ENCODE assay signal across 32 cellular contexts in genomic region chr19:43839139-43839538, GRCh38. TPM values are rescaled to one million over a fixed set of nuclear protein-coding genes. Genes with fewer than 3 reads are reported as not detected.
"Had no signal": no experiment of that assay in that cellular context is flagged by ENCODE, and none has a peak within 500 bp of the region (broad histone marks: within the 10 kb centered on the region; RNA-seq: fewer than 3 reads in every experiment).

No MANE protein-coding gene starts in this region.

- H3K27me3 Mint-ChIP-seq: naive B cell; stimulated activated naive CD8-positive, alpha-beta T cell treated with anti-CD3 and anti-CD28 coated beads, Interleukin-15, Interleukin-2, amounts not matched to agents 100 ng/mL and 50 ng/mL, for 24 hours had no signal

- H3K9ac ChIP-seq: neural progenitor cell, parathyroid adenoma had no signal

- H3K4me1 Mint-ChIP-seq: mesothelial cell of epicardium, naive B cell, natural killer cell, nephron progenitor cell, neural progenitor cell had no signal

- H3K4me3 Mint-ChIP-seq: mesothelial cell of epicardium; naive B cell; natural killer cell; nephron progenitor cell; neural progenitor cell; stimulated activated naive CD8-positive, alpha-beta T cell treated with anti-CD3 and anti-CD28 coated beads, Interleukin-15, Interleukin-2, amounts not matched to agents 100 ng/mL and 50 ng/mL, for 24 hours had no signal

- H3K27ac ChIP-seq: lower lobe of right lung, neural progenitor cell, neutrophil, parathyroid adenoma, right atrium auricular region, skin epidermis, suprapubic skin, thoracic aorta, tibial artery, upper lobe of right lung had no signal

- H3K4me3 ChIP-seq: lower lobe of right lung, neural progenitor cell, right atrium auricular region, skin epidermis, suprapubic skin, thoracic aorta, tibial artery, upper lobe of right lung had no signal

- FAIRE-seq: kidney, urothelium cell line had no signal

- H2AFZ ChIP-seq: neural progenitor cell, parathyroid adenoma had no signal

- DNase-seq: hippocampal formation; kidney; left colon; left ventricle myocardium superior; lower lobe of right lung; mammary epithelial cell; mesendoderm; naive B cell; natural killer cell; nephron progenitor cell; occipital lobe; stimulated activated CD4-positive, alpha-beta T cell treated with anti-CD3 and anti-CD28 coated beads, Interleukin-12 subunit alpha, Interleukin-12 subunit beta, amount 100 ng/mL, for 4 hours; stimulated activated CD4-positive, alpha-beta T cell treated with anti-CD3 and anti-CD28 coated beads, Interleukin-15, amount 100 ng/mL, for 24 hours; stimulated activated CD4-positive, alpha-beta T cell treated with anti-CD3 and anti-CD28 coated beads, Interleukin-2, amount 100 ng/mL, for 24 hours; stimulated activated CD4-positive, alpha-beta T cell treated with anti-CD3 and anti-CD28 coated beads, Interleukin-4, amount 100 ng/mL, for 1 hour; stimulated activated naive CD4-positive, alpha-beta T cell; tibial artery; trophoblast cell; upper lobe of right lung had no signal

- H3K27me3 ChIP-seq: neural progenitor cell, neutrophil, right atrium auricular region, suprapubic skin, tibial artery, upper lobe of right lung had no signal

- H3K4me1 ChIP-seq: lower lobe of right lung, neural progenitor cell, parathyroid adenoma, right atrium auricular region, suprapubic skin, tibial artery, upper lobe of right lung had no signal

- H3K27ac Mint-ChIP-seq: mesothelial cell of epicardium; naive B cell; natural killer cell; nephron progenitor cell; neural progenitor cell; stimulated activated naive CD8-positive, alpha-beta T cell treated with anti-CD3 and anti-CD28 coated beads, Interleukin-15, Interleukin-2, amounts not matched to agents 100 ng/mL and 50 ng/mL, for 24 hours had no signal

- H3K79me2 ChIP-seq: parathyroid adenoma had no signal

- ATAC-seq: left colon, left ventricle myocardium superior, lower lobe of right lung, natural killer cell, sciatic nerve, upper lobe of right lung had no signal

- H3K4me2 ChIP-seq: neural progenitor cell had no signal

- H3K36me3 ChIP-seq: neutrophil had no signal

RNA-seq across cellular contexts. Expression of gene LYPD5, which starts 36.9 kb away (rescaled TPM):
- total RNA-seq: mononuclear cell, natural killer cell, osteocyte had no signal
